ENCODE assay signal across 8 cellular contexts in the genomic region with DNA sequence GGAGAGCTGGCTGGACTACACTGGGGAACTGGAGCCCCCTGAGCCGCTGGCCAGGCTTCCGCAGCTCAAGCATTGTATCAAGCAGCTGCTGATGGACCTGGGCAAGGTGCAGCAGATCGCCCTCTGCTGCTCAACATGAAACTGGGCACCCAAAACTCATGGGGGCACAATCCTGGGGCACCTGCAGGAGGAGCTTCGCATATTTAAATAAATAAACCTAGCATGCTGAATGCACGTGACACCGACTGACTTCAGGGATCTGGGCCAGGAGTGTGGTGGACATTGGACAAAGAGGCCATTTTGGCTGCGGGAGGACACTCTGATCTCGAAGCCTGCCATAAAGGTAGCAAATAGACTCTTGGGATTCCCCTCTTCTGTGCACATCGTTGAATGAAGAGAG. TPM values are rescaled to one million over a fixed set of nuclear protein-coding genes. Genes with fewer than 3 reads are reported as not detected.
DNase-seq lines count a peak whose midpoint lies in the region; ATAC-seq and TF ChIP-seq lines count a peak whose summit lies in the region.

No MANE protein-coding gene starts in this region.

- H3K4me1 Mint-ChIP-seq in osteocyte (ENCODE audit: unreplicated experiment): peaks cover 2% of the 10 kb centered on the region

- peaks cover 16% of the 10 kb centered on the region for H3K36me3 Mint-ChIP-seq in osteocyte (ENCODE audit: unreplicated experiment)

- no peak for ATAC-seq in HG03342 (IDR thresholded peaks at IDR 0.05; ENCODE audit: unreplicated experiment)
- no peak for ATAC-seq in HG03095 (IDR thresholded peaks at IDR 0.05; ENCODE audit: unreplicated experiment)

- TF ChIP-seq CTCF in astrocyte of the spinal cord (IDR thresholded peaks at IDR 0.05; ENCODE audit: low read depth, low read length) (peak; percentile 37), osteocyte (IDR thresholded peaks at IDR 0.05) (peak; percentile 45)

- in situ Hi-C loops in astrocyte of the spinal cord (cut with HindIII; ENCODE audit: low sequenced_read_pairs): no loop called here

- no peaks in the 10 kb centered on the region for H3K27me3 Mint-ChIP-seq in osteocyte (ENCODE audit: unreplicated experiment)

- H3K27ac Mint-ChIP-seq in osteocyte (ENCODE audit: unreplicated experiment): no peak overlapping the region

- H3K9me3 Mint-ChIP-seq in osteocyte (ENCODE audit: unreplicated experiment): no peaks in the 10 kb centered on the region

- H3K4me3 ChIP-seq in astrocyte of the spinal cord (ENCODE audit: low read depth, low read length): no peak overlapping the region

- DNase-seq in stimulated activated CD4-positive, alpha-beta T cell treated with anti-CD3 and anti-CD28 coated beads, Interleukin-1b, Interleukin-23, amount 100 ng/mL, for 48 hours: peak; percentile 22
- DNase-seq in stimulated activated CD4-positive, alpha-beta T cell treated with anti-CD3 and anti-CD28 coated beads, Interleukin-12 subunit alpha, Interleukin-12 subunit beta, amount 100 ng/mL, for 4 hours: no peak
- peak; percentile 59 to 64 for DNase-seq in NCI-H526 (lab: John Stamatoyannopoulos, UW)
- DNase-seq in astrocyte of the spinal cord (ENCODE audit: low read depth, low spot score): no peak
- no peak for DNase-seq in osteocyte (ENCODE audit: extremely low spot score, unreplicated experiment)
- no peak for DNase-seq in pons (ENCODE audit: low spot score)

- H3K4me3 Mint-ChIP-seq in osteocyte (ENCODE audit: unreplicated experiment): no peak overlapping the region

RNA-seq across cellular contexts. Expression of gene SCAND1, which starts 6.8 kb away (rescaled TPM):
- total RNA-seq in osteocyte: 80.2 and 81.4 TPM in 2 replicates

RNA-seq across cellular contexts. Expression of gene CNBD2, which starts 20.9 kb away (rescaled TPM):
- 3.8 and 4.6 TPM in 2 replicates for total RNA-seq in osteocyte

Comparison
In these comparisons a context has a peak if more than half of its experiments do, and no peak if none do; other contexts are left out.
1. DNase-seq: peak in stimulated activated CD4-positive, alpha-beta T cell treated with anti-CD3 and anti-CD28 coated beads, Interleukin-1b, Interleukin-23, amount 100 ng/mL, for 48 hours (single experiment) and NCI-H526 (2 of 2); none in stimulated activated CD4-positive, alpha-beta T cell treated with anti-CD3 and anti-CD28 coated beads, Interleukin-12 subunit alpha, Interleukin-12 subunit beta, amount 100 ng/mL, for 4 hours (single experiment), astrocyte of the spinal cord (single experiment), osteocyte (single experiment) and pons (single experiment).